9 cellular contexts compared by ENCODE assay signal in genomic region chr11:67371199-67371548, GRCh38. TPM values are rescaled to one million over a fixed set of nuclear protein-coding genes. Genes with fewer than 3 reads are reported as not detected.
DNase-seq lines count a peak whose midpoint lies in the region; ATAC-seq and TF ChIP-seq lines count a peak whose summit lies in the region.
"Had no signal": no experiment of that assay in that cellular context is flagged by ENCODE, and none has a peak within 500 bp of the region (broad histone marks: within the 10 kb centered on the region; RNA-seq: fewer than 3 reads in every experiment).

No MANE protein-coding gene starts in this region.

- no peak for DNase-seq in T-helper 2 cell treated with Interferon-gamma antibody and Interleukin-4, amounts not matched to agents 5 μg/mL and 100 μg/mL, for 36 hours (ENCODE audit: low spot score)
- no peak for DNase-seq in T-helper 2 cell
- no peak for DNase-seq in activated CD8-positive, alpha-beta T cell treated with anti-CD3 and anti-CD28 coated beads for 36 hours
- DNase-seq in hepatocyte (ENCODE audit: low spot score): no peak
- DNase-seq in tibial artery: no peak
- no peak for DNase-seq in activated effector memory CD4-positive, alpha-beta T cell treated with anti-CD3 and anti-CD28 coated beads, Interleukin-2, amount 50 U/mL, for 16 hours
- no peak for DNase-seq in NCI-H146 (lab: John Stamatoyannopoulos, UW)
- DNase-seq in cerebellar cortex (ENCODE audit: low spot score): no peak

- no peak for ATAC-seq in activated CD8-positive, alpha-beta T cell treated with anti-CD3 and anti-CD28 coated beads for 36 hours

- peaks cover 63% of the 10 kb centered on the region for H3K27me3 Mint-ChIP-seq in T-helper 2 cell treated with Interferon-gamma antibody and Interleukin-4, amounts not matched to agents 5 μg/mL and 100 μg/mL, for 36 hours (ENCODE audit: low read depth)
- peaks cover 26% of the 10 kb centered on the region for H3K27me3 Mint-ChIP-seq in activated CD8-positive, alpha-beta T cell treated with anti-CD3 and anti-CD28 coated beads for 36 hours

- H3K27me3 ChIP-seq in hepatocyte (no peaks in the 10 kb centered on the region), tibial artery (no peaks in the 10 kb centered on the region)
- H3K27me3 ChIP-seq: right atrium auricular region had no signal

- peaks cover 78% of the 10 kb centered on the region for H3K4me1 ChIP-seq in hepatocyte (ENCODE audit: insufficient read depth)
- peaks cover 6 to 61% (median 53%) of the 10 kb centered on the region in 4 donors for H3K4me1 ChIP-seq in tibial artery

- WGBS in hepatocyte (ENCODE audit: low lambda C conversion rate, missing lambda C conversion rate): 38% methylated on average over 3 of the region's 3 CpGs

- H3K9me3 Mint-ChIP-seq in T-helper 2 cell treated with Interferon-gamma antibody and Interleukin-4, amounts not matched to agents 5 μg/mL and 100 μg/mL, for 36 hours: no peaks in the 10 kb centered on the region
- H3K9me3 Mint-ChIP-seq in activated CD8-positive, alpha-beta T cell treated with anti-CD3 and anti-CD28 coated beads for 36 hours: no peaks in the 10 kb centered on the region

- no peaks in the 10 kb centered on the region for H3K9me2 ChIP-seq in hepatocyte (replicated peaks; ENCODE audit: insufficient read depth)

- H3K4me2 ChIP-seq in hepatocyte: peak overlapping the region; percentile 91

- H3K36me3 ChIP-seq in hepatocyte (replicated peaks; ENCODE audit: insufficient read depth, low read depth) (no peaks in the 10 kb centered on the region), tibial artery (no peaks in the 10 kb centered on the region)
- H3K36me3 ChIP-seq: right atrium auricular region had no signal

- H3K27ac ChIP-seq in hepatocyte (peak overlapping the region; percentile 99), tibial artery (peak overlapping the region; percentile 92 to 93)

- H4K20me1 ChIP-seq in hepatocyte (ENCODE audit: insufficient read depth, poor library complexity, severe bottlenecking): no peaks in the 10 kb centered on the region

- peaks cover 30% of the 10 kb centered on the region for H3K79me2 ChIP-seq in hepatocyte

- H2AFZ ChIP-seq in hepatocyte: no peak overlapping the region

- H3K27ac Mint-ChIP-seq in T-helper 2 cell treated with Interferon-gamma antibody and Interleukin-4, amounts not matched to agents 5 μg/mL and 100 μg/mL, for 36 hours: no peak overlapping the region
- no peak overlapping the region for H3K27ac Mint-ChIP-seq in activated CD8-positive, alpha-beta T cell treated with anti-CD3 and anti-CD28 coated beads for 36 hours

- TF ChIP-seq CTCF in activated CD8-positive, alpha-beta T cell treated with anti-CD3 and anti-CD28 coated beads for 36 hours (IDR thresholded peaks at IDR 0.05): no peak
- TF ChIP-seq CTCF in hepatocyte (IDR thresholded peaks at IDR 0.05; ENCODE audit: poor library complexity) (no peak), tibial artery (IDR thresholded peaks at IDR 0.05) (no peak)

- peak overlapping the region; percentile 74 for H3K4me3 Mint-ChIP-seq in T-helper 2 cell treated with Interferon-gamma antibody and Interleukin-4, amounts not matched to agents 5 μg/mL and 100 μg/mL, for 36 hours
- H3K4me3 Mint-ChIP-seq in activated CD8-positive, alpha-beta T cell treated with anti-CD3 and anti-CD28 coated beads for 36 hours: peak overlapping the region; percentile 56

- H3K4me3 ChIP-seq in hepatocyte: no peak overlapping the region
- peak overlapping the region; percentile 70 to 81 for H3K4me3 ChIP-seq in tibial artery

- CTCF ChIA-PET in activated CD8-positive, alpha-beta T cell treated with anti-CD3 and anti-CD28 coated beads for 36 hours (lab: Charles Lee): interaction anchor here (1.0 to 30.8 kb wide), 8 partner anchors 8 to 287 kb away, joined by 3 to 883 read pairs (median 5); partner anchors contain the start of gene POLD4

- intact Hi-C loops in activated CD8-positive, alpha-beta T cell treated with anti-CD3 and anti-CD28 coated beads for 36 hours (cut with micrococcal nuclease): no loop called here
- intact Hi-C loops in tibial artery (cut with DNase I; ENCODE audit: low total_unique reads): loop anchor here (10.0 kb wide), 1 partner anchor 106 kb away; the partner anchor contains the start of gene GRK2

- H3K4me1 Mint-ChIP-seq in T-helper 2 cell treated with Interferon-gamma antibody and Interleukin-4, amounts not matched to agents 5 μg/mL and 100 μg/mL, for 36 hours (ENCODE audit: low read depth): peaks cover 38% of the 10 kb centered on the region
- peaks cover 56% of the 10 kb centered on the region for H3K4me1 Mint-ChIP-seq in activated CD8-positive, alpha-beta T cell treated with anti-CD3 and anti-CD28 coated beads for 36 hours (ENCODE audit: low read depth)

- no peaks in the 10 kb centered on the region for H3K9me3 ChIP-seq in hepatocyte (ENCODE audit: low read depth)
- H3K9me3 ChIP-seq in tibial artery: no peaks in the 10 kb centered on the region
- H3K9me3 ChIP-seq: right atrium auricular region had no signal

- H3K36me3 Mint-ChIP-seq in T-helper 2 cell treated with Interferon-gamma antibody and Interleukin-4, amounts not matched to agents 5 μg/mL and 100 μg/mL, for 36 hours (ENCODE audit: low read depth): no peaks in the 10 kb centered on the region
- no peaks in the 10 kb centered on the region for H3K36me3 Mint-ChIP-seq in activated CD8-positive, alpha-beta T cell treated with anti-CD3 and anti-CD28 coated beads for 36 hours (ENCODE audit: low read depth)

- POLR2A ChIA-PET in activated CD8-positive, alpha-beta T cell treated with anti-CD3 and anti-CD28 coated beads for 36 hours (lab: Charles Lee): interaction anchor here (0.6 to 4.6 kb wide), 4 partner anchors 8 to 21 kb away, joined by 3 to 20 read pairs (median 6); partner anchors contain the start of genes POLD4 and RAD9A

RNA-seq across cellular contexts. Expression of gene CLCF1, which starts 2.2 kb away (rescaled TPM):
- total RNA-seq in activated CD8-positive, alpha-beta T cell treated with anti-CD3 and anti-CD28 coated beads for 36 hours: under 1 TPM; 0.79 to 0.81 TPM
- 5.5 and 13.2 TPM in 2 replicates for total RNA-seq in hepatocyte
- 6.5 and 9.4 TPM in 2 replicates for polyA plus RNA-seq in hepatocyte

RNA-seq across cellular contexts. Expression of gene POLD4, which starts 17.8 kb away (rescaled TPM):
- total RNA-seq in activated CD8-positive, alpha-beta T cell treated with anti-CD3 and anti-CD28 coated beads for 36 hours: 10 to 100 TPM; 34.1 to 36.1 TPM
- 69.8 and 74.4 TPM in 2 replicates for total RNA-seq in hepatocyte
- polyA plus RNA-seq in hepatocyte: 97.4 and 117 TPM in 2 replicates

RNA-seq across cellular contexts. Expression of gene RAD9A, which starts 20.6 kb away (rescaled TPM):
- total RNA-seq in activated CD8-positive, alpha-beta T cell treated with anti-CD3 and anti-CD28 coated beads for 36 hours: 10 to 100 TPM; 29.7 to 30.6 TPM
- 17.3 and 24.0 TPM in 2 replicates for total RNA-seq in hepatocyte
- 20.2 and 25.0 TPM in 2 replicates for polyA plus RNA-seq in hepatocyte

RNA-seq across cellular contexts. Expression of gene PPP1CA, which starts 30.5 kb away (rescaled TPM):
- 100 to 1,000 TPM; 249 to 258 TPM for total RNA-seq in activated CD8-positive, alpha-beta T cell treated with anti-CD3 and anti-CD28 coated beads for 36 hours
- 146 and 152 TPM in 2 replicates for total RNA-seq in hepatocyte
- 242 TPM in 2 replicates for polyA plus RNA-seq in hepatocyte

RNA-seq across cellular contexts. Expression of gene TBC1D10C, which starts 32.7 kb away (rescaled TPM):
- 100 to 1,000 TPM; 138 to 144 TPM for total RNA-seq in activated CD8-positive, alpha-beta T cell treated with anti-CD3 and anti-CD28 coated beads for 36 hours
- total RNA-seq in hepatocyte: 0.16 TPM in 1 of 2 replicates, not detected in the other
- polyA plus RNA-seq in hepatocyte: 0.07 and 0.26 TPM in 2 replicates
